In genomic region chr7:100190059-100190711, GRCh38 we compare ENCODE assay signal across 9 cellular contexts. TPM values are rescaled to one million over a fixed set of nuclear protein-coding genes. Genes with fewer than 3 reads are reported as not detected.
A peak's percentile ranks its signal among the peaks of the same experiment; 100 is the strongest.
DNase-seq lines count a peak whose midpoint lies in the region; ATAC-seq and TF ChIP-seq lines count a peak whose summit lies in the region.
"Had no signal": no experiment of that assay in that cellular context is flagged by ENCODE, and none has a peak within 500 bp of the region (broad histone marks: within the 10 kb centered on the region; RNA-seq: fewer than 3 reads in every experiment).

No MANE protein-coding gene starts in this region.

- 64% methylated on average over 4 of the region's 4 CpGs for WGBS in esophagus muscularis mucosa

- intact Hi-C loops in esophagus muscularis mucosa (cut with DNase I) = no loop called here

- H3K36me3 ChIP-seq in esophagus muscularis mucosa = no peaks in the 10 kb centered on the region

- TF ChIP-seq POLR2A in esophagus muscularis mucosa (IDR thresholded peaks at IDR 0.05; ENCODE audit: low read depth) = no peak

- no peak for TF ChIP-seq EP300 in esophagus muscularis mucosa (IDR thresholded peaks at IDR 0.05)

- peak; percentile 60 for ATAC-seq in GM18907 (IDR thresholded peaks at IDR 0.05; ENCODE audit: unreplicated experiment)
- ATAC-seq in HG02678 (IDR thresholded peaks at IDR 0.05; ENCODE audit: unreplicated experiment) = no peak

- no peaks in the 10 kb centered on the region for H3K27me3 ChIP-seq in esophagus muscularis mucosa

- H3K27ac ChIP-seq in esophagus muscularis mucosa (replicated peaks in 1 of 4) = no peak overlapping the region

- no peaks in the 10 kb centered on the region for H3K4me1 ChIP-seq in esophagus muscularis mucosa

- no peaks in the 10 kb centered on the region for H3K9me3 ChIP-seq in esophagus muscularis mucosa

- DNase-seq in AG20443 (ENCODE audit: low spot score) (peak; percentile 32), RPMI7951 (ENCODE audit: low read depth) (peak; percentile 39), esophagus muscularis mucosa (ENCODE audit: extremely low spot score) (no peak), stromal cell of bone marrow (ENCODE audit: low read depth) (peak; percentile 24), NCI-H2107 (lab: John Stamatoyannopoulos, UW) (no peak), activated gamma-delta T cell treated with Interleukin-2 at 50 U/mL for 16 hours (no peak)

- no peak overlapping the region for H3K4me3 ChIP-seq in esophagus muscularis mucosa

- TF ChIP-seq CTCF in esophagus muscularis mucosa (IDR thresholded peaks at IDR 0.05) = peak in 2 of 3 experiments; percentile 23 to 28

RNA-seq across cellular contexts. Expression of gene STAG3, which starts 12.5 kb away (rescaled TPM):
- 2.5 and 3.8 TPM in 2 replicates for total RNA-seq in RPMI7951 (2014; rRNA removed; shearing (Covaris generic))
- under 1 TPM in 3 of 4 donors, not detected in 1; 0.13 to 0.92 (median 0.50) TPM for total RNA-seq in esophagus muscularis mucosa

RNA-seq across cellular contexts. Expression of gene GPC2, which starts 13.0 kb away (rescaled TPM):
- 2.5 and 5.7 TPM in 2 replicates for total RNA-seq in RPMI7951 (2014; rRNA removed; shearing (Covaris generic))
- total RNA-seq in esophagus muscularis mucosa = 1 to 10 TPM in 1 of 4 donors, under 1 TPM in 3; 0.33 to 1.0 (median 0.71) TPM

RNA-seq across cellular contexts. Expression of gene GAL3ST4, which starts 21.8 kb away (rescaled TPM):
- 10.0 and 10.2 TPM in 2 replicates for total RNA-seq in RPMI7951 (2014; rRNA removed; shearing (Covaris generic))
- 1 to 10 TPM; 1.6 to 7.3 (median 2.8) TPM for total RNA-seq in esophagus muscularis mucosa

RNA-seq across cellular contexts. Expression of gene PVRIG, which starts 29.6 kb away (rescaled TPM):
- total RNA-seq in RPMI7951 (2014; rRNA removed; shearing (Covaris generic)) = not detected in 2 replicates
- total RNA-seq in esophagus muscularis mucosa = 1 to 10 TPM in 2 of 4 donors, under 1 TPM in 1, not detected in 1; 0.23 to 1.5 (median 1.4) TPM
- total RNA-seq: kidney epithelial cell had no signal

RNA-seq across cellular contexts. Expression of gene TRAPPC14, which starts 31.7 kb away (rescaled TPM):
- total RNA-seq in RPMI7951 (2014; rRNA removed; shearing (Covaris generic)) = 5.8 and 8.1 TPM in 2 replicates
- 1 to 10 TPM; 5.5 to 8.8 (median 6.8) TPM for total RNA-seq in esophagus muscularis mucosa

Comparison
In these comparisons a context has a peak if more than half of its experiments do, and no peak if none do; other contexts are left out.
1. DNase-seq: peak in AG20443 (single experiment), RPMI7951 (single experiment) and stromal cell of bone marrow (single experiment); none in esophagus muscularis mucosa (single experiment), NCI-H2107 (single experiment) and activated gamma-delta T cell treated with Interleukin-2 at 50 U/mL for 16 hours (single experiment).